1 cellular context compared by ENCODE assay signal in genomic region chr14:23646648-23647549, GRCh38.
TF ChIP-seq lines count a peak whose summit lies in the region.

No MANE protein-coding gene starts in this region.

TF ChIP-seq in HepG2, 621 proteins besides CTCF, POLR2A, EP300 and RAD21 (continued from another document and continues in another):
- TF ChIP-seq, protein P1, sequence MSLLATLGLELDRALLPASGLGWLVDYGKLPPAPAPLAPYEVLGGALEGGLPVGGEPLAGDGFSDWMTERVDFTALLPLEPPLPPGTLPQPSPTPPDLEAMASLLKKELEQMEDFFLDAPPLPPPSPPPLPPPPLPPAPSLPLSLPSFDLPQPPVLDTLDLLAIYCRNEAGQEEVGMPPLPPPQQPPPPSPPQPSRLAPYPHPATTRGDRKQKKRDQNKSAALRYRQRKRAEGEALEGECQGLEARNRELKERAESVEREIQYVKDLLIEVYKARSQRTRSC (CRISPR knock-in tag; IDR thresholded peaks at IDR 0.05; ENCODE audit: low read depth) = no peak
- TF ChIP-seq ZBTB33 (CRISPR knock-in tag; IDR thresholded peaks at IDR 0.05) (0 out of 2 replicates have a peak, but pooled peaks have one; percentile 38), REPIN1 (CRISPR knock-in tag; IDR thresholded peaks at IDR 0.05; ENCODE audit: borderline replicate concordance, low read depth) (0 out of 2 replicates have a peak, but pooled peaks have one; percentile 30), FOXO4 (CRISPR knock-in tag; conservative IDR thresholded peaks at IDR 0.05) (no peak; the same call in 1 of the 2 replicates), RARA (CRISPR knock-in tag; IDR thresholded peaks at IDR 0.05) (no peak), FOXC1 (CRISPR knock-in tag; IDR thresholded peaks at IDR 0.05; ENCODE audit: borderline replicate concordance) (no peak), IRF9 (CRISPR knock-in tag; IDR thresholded peaks at IDR 0.05; ENCODE audit: borderline replicate concordance) (no peak), ESRRA (CRISPR knock-in tag; IDR thresholded peaks at IDR 0.05; ENCODE audit: low read depth) (peak; percentile 12; the same call in 1 of the 2 replicates), SIX4 (CRISPR knock-in tag; IDR thresholded peaks at IDR 0.05) (no peak), RFXANK (CRISPR knock-in tag; IDR thresholded peaks at IDR 0.05) (no peak), AKNA (CRISPR knock-in tag; IDR thresholded peaks at IDR 0.05; ENCODE audit: borderline replicate concordance) (no peak), E2F5 (CRISPR knock-in tag; conservative IDR thresholded peaks at IDR 0.05) (peak; percentile 60), NFYC (CRISPR knock-in tag; IDR thresholded peaks at IDR 0.05) (no peak), ZSCAN30 (CRISPR knock-in tag; IDR thresholded peaks at IDR 0.05) (no peak), ARID5B (CRISPR knock-in tag; IDR thresholded peaks at IDR 0.05) (no peak), GATAD2A (CRISPR knock-in tag; IDR thresholded peaks at IDR 0.05) (no peak), ZMAT5 (CRISPR knock-in tag; IDR thresholded peaks at IDR 0.05; ENCODE audit: borderline replicate concordance, low read depth) (no peak), ZNF747 (CRISPR knock-in tag; IDR thresholded peaks at IDR 0.05; ENCODE audit: borderline replicate concordance) (peak; percentile 20; the same call in 1 of the 2 replicates), YEATS4 (CRISPR knock-in tag; IDR thresholded peaks at IDR 0.05; ENCODE audit: borderline replicate concordance) (peak; percentile 29; the same call in 1 of the 2 replicates), ZNF670 (CRISPR knock-in tag; IDR thresholded peaks at IDR 0.05; ENCODE audit: borderline replicate concordance) (no peak), ZNF775 (CRISPR knock-in tag; IDR thresholded peaks at IDR 0.05; ENCODE audit: borderline replicate concordance) (no peak), THAP11 (CRISPR knock-in tag; IDR thresholded peaks at IDR 0.05) (no peak), ZNF446 (CRISPR knock-in tag; IDR thresholded peaks at IDR 0.05) (0 out of 2 replicates have a peak, but pooled peaks have one; percentile 17), GATA4 (IDR thresholded peaks at IDR 0.05; ENCODE audit: borderline replicate concordance, low read depth) (no peak; the same call in 1 of the 2 replicates), ZFAT (CRISPR knock-in tag; conservative IDR thresholded peaks at IDR 0.05) (peak; percentile 82; the same call in 1 of the 2 replicates)
- TF ChIP-seq, protein P2, sequence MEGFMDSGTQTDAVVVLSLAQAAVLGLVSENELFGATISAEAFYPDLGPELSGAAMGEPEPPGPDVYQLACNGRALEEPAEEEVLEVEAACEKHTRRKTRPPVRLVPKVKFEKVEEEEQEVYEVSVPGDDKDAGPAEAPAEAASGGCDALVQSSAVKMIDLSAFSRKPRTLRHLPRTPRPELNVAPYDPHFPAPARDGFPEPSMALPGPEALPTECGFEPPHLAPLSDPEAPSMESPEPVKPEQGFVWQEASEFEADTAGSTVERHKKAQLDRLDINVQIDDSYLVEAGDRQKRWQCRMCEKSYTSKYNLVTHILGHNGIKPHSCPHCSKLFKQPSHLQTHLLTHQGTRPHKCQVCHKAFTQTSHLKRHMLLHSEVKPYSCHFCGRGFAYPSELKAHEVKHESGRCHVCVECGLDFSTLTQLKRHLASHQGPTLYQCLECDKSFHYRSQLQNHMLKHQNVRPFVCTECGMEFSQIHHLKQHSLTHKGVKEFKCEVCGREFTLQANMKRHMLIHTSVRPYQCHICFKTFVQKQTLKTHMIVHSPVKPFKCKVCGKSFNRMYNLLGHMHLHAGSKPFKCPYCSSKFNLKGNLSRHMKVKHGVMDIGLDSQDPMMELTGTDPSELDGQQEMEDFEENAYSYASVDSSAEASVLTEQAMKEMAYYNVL (CRISPR knock-in tag; IDR thresholded peaks at IDR 0.05; ENCODE audit: borderline replicate concordance) = no peak; the same call in 1 of the 2 replicates
- TF ChIP-seq, protein P3, sequence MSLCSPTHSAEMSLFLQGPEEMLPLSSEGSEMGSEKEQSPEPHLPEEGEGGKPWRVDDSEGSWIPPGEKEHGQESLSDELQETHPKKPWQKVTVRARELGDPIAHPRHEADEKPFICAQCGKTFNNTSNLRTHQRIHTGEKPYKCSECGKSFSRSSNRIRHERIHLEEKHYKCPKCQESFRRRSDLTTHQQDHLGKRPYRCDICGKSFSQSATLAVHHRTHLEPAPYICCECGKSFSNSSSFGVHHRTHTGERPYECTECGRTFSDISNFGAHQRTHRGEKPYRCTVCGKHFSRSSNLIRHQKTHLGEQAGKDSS (CRISPR knock-in tag; IDR thresholded peaks at IDR 0.05; ENCODE audit: borderline replicate concordance, low read depth) = 0 out of 2 replicates have a peak, but pooled peaks have one; percentile 58
- TF ChIP-seq, protein P4, sequence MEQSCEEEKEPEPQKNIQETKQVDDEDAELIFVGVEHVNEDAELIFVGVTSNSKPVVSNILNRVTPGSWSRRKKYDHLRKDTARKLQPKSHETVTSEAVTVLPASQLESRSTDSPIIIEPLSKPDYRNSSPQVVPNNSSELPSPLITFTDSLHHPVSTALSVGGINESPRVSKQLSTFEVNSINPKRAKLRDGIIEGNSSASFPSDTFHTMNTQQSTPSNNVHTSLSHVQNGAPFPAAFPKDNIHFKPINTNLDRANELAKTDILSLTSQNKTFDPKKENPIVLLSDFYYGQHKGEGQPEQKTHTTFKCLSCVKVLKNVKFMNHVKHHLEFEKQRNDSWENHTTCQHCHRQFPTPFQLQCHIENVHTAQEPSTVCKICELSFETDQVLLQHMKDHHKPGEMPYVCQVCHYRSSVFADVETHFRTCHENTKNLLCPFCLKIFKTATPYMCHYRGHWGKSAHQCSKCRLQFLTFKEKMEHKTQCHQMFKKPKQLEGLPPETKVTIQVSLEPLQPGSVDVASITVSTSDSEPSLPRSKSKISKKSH (CRISPR knock-in tag; IDR thresholded peaks at IDR 0.05; ENCODE audit: borderline replicate concordance) = peak; percentile 43; the same call in 1 of the 2 replicates
- TF ChIP-seq, protein P5, sequence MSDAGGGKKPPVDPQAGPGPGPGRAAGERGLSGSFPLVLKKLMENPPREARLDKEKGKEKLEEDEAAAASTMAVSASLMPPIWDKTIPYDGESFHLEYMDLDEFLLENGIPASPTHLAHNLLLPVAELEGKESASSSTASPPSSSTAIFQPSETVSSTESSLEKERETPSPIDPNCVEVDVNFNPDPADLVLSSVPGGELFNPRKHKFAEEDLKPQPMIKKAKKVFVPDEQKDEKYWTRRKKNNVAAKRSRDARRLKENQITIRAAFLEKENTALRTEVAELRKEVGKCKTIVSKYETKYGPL (CRISPR knock-in tag; IDR thresholded peaks at IDR 0.05) = no peak
- TF ChIP-seq, protein P6, sequence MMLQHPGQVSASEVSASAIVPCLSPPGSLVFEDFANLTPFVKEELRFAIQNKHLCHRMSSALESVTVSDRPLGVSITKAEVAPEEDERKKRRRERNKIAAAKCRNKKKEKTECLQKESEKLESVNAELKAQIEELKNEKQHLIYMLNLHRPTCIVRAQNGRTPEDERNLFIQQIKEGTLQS (CRISPR knock-in tag; IDR thresholded peaks at IDR 0.05) = 0 out of 2 replicates have a peak, but pooled peaks have one; percentile 19
